ENCODE assay signal across 1 cellular context in the genomic region with DNA sequence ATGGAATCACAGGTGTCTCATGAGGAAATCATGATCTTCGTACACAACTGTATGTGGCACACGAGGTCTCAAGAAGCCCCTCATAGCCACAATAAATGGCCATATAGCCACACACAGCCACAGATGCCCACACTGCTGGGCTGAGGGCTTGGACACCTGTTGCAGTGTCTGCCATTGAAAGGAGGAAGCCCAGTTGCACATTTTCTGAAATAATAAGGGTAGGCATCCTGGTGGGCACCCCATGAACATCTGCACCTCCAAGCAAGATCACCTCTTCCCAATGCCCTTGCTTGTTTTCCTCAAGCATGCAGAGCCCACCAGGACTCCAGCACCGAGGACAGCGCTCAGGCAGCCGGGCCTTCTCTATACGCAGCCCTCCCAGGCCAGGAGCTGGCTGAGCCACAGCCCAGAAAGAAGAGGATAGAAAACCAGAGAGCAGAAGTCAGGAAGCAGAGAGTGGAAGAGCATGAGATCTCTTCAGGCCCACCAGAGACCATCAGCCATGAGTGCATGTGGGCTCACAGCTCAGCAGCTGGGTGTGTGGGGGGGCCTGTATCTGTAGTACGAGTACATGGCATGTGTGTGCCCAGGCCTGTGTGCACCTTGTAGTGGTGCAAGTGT.
TF ChIP-seq lines count a peak whose summit lies in the region.

No MANE protein-coding gene starts in this region.

TF ChIP-seq in HepG2, 621 proteins besides CTCF, POLR2A, EP300 and RAD21 (continued from another document and continues in another):
- peak; percentile 65; the same call in 1 of the 2 replicates for TF ChIP-seq ZFP36L1 (CRISPR knock-in tag; IDR thresholded peaks at IDR 0.05)
- TF ChIP-seq, protein P1, sequence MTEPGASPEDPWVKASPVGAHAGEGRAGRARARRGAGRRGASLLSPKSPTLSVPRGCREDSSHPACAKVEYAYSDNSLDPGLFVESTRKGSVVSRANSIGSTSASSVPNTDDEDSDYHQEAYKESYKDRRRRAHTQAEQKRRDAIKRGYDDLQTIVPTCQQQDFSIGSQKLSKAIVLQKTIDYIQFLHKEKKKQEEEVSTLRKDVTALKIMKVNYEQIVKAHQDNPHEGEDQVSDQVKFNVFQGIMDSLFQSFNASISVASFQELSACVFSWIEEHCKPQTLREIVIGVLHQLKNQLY (CRISPR knock-in tag; IDR thresholded peaks at IDR 0.05), result peak; percentile 32; the same call in 1 of the 2 replicates
- TF ChIP-seq PCBP1 (IDR thresholded peaks at IDR 0.05; ENCODE audit: borderline replicate concordance, low read depth, low read length), result no peak
- TF ChIP-seq, protein P2, sequence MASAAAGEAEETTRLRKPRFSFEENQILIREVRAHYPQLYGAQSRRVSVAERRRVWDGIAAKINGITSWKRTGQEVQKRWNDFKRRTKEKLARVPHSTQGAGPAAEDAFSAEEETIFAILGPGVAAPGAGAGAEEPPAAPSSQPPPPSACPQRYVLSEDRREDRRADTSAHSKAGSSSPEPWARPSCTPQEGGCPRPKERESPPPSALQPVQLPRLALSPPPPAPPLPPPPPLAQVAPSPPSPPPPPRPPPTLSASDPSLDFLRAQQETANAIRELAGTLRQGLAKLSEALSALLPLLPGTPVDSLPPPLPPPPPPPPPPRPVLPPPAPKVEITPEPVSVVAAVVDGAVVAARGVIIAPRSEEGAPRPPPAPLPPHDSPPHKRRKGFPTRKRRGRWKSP (CRISPR knock-in tag; IDR thresholded peaks at IDR 0.05), result no peak
- TF ChIP-seq AGO1 (IDR thresholded peaks at IDR 0.05; ENCODE audit: low read depth, low read length, poor library complexity, severe bottlenecking), result no peak
- TF ChIP-seq HMGXB3 (CRISPR knock-in tag; IDR thresholded peaks at IDR 0.05; ENCODE audit: borderline replicate concordance), result peak; percentile 94
- TF ChIP-seq ZNF713 (CRISPR knock-in tag; IDR thresholded peaks at IDR 0.05), result no peak
- TF ChIP-seq SPEN (CRISPR knock-in tag; IDR thresholded peaks at IDR 0.05; ENCODE audit: low read depth), result no peak
- TF ChIP-seq, protein P3, sequence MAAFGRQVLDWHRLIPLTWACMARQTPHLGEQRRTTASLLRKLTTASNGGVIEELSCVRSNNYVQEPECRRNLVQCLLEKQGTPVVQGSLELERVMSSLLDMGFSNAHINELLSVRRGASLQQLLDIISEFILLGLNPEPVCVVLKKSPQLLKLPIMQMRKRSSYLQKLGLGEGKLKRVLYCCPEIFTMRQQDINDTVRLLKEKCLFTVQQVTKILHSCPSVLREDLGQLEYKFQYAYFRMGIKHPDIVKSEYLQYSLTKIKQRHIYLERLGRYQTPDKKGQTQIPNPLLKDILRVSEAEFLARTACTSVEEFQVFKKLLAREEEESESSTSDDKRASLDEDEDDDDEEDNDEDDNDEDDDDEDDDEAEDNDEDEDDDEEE (CRISPR knock-in tag; IDR thresholded peaks at IDR 0.05), result no peak
- TF ChIP-seq RXRA (CRISPR knock-in tag; IDR thresholded peaks at IDR 0.05), result no peak
- 0 out of 2 replicates have a peak, but pooled peaks have one; percentile 59 for TF ChIP-seq EED (CRISPR knock-in tag; IDR thresholded peaks at IDR 0.05)
- TF ChIP-seq SKI (IDR thresholded peaks at IDR 0.05; ENCODE audit: partially characterized antibody), result no peak
- TF ChIP-seq SYNCRIP (IDR thresholded peaks at IDR 0.05; ENCODE audit: insufficient read depth, low read depth, low read length), result no peak
- TF ChIP-seq SSRP1 (CRISPR knock-in tag; IDR thresholded peaks at IDR 0.05), result no peak
- TF ChIP-seq SMAD1 (CRISPR knock-in tag; IDR thresholded peaks at IDR 0.05; ENCODE audit: borderline replicate concordance, low read depth), result no peak
- no peak for TF ChIP-seq DMAP1 (CRISPR knock-in tag; IDR thresholded peaks at IDR 0.05)
- TF ChIP-seq, protein P4, sequence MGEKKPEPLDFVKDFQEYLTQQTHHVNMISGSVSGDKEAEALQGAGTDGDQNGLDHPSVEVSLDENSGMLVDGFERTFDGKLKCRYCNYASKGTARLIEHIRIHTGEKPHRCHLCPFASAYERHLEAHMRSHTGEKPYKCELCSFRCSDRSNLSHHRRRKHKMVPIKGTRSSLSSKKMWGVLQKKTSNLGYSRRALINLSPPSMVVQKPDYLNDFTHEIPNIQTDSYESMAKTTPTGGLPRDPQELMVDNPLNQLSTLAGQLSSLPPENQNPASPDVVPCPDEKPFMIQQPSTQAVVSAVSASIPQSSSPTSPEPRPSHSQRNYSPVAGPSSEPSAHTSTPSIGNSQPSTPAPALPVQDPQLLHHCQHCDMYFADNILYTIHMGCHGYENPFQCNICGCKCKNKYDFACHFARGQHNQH (CRISPR knock-in tag; IDR thresholded peaks at IDR 0.05), result peak; percentile 74; the same call in 1 of the 2 replicates
- no peak for TF ChIP-seq SOX13 (IDR thresholded peaks at IDR 0.05)
- peak in 1 of 2 experiments; percentile 34; a peak in 1 of 4 replicates for TF ChIP-seq SOX13 (CRISPR knock-in tag; conservative IDR thresholded peaks at IDR 0.05 in 1 of 2, IDR thresholded peaks at IDR 0.05 in 1 of 2)
- TF ChIP-seq PHB2 (IDR thresholded peaks at IDR 0.05; ENCODE audit: partially characterized antibody), result no peak
- TF ChIP-seq RBM39 (IDR thresholded peaks at IDR 0.05; ENCODE audit: low read depth, low read length, poor library complexity, severe bottlenecking), result no peak
- TF ChIP-seq KAT2B (IDR thresholded peaks at IDR 0.05; ENCODE audit: borderline replicate concordance, low read depth, low read length), result no peak
- TF ChIP-seq, protein P5, sequence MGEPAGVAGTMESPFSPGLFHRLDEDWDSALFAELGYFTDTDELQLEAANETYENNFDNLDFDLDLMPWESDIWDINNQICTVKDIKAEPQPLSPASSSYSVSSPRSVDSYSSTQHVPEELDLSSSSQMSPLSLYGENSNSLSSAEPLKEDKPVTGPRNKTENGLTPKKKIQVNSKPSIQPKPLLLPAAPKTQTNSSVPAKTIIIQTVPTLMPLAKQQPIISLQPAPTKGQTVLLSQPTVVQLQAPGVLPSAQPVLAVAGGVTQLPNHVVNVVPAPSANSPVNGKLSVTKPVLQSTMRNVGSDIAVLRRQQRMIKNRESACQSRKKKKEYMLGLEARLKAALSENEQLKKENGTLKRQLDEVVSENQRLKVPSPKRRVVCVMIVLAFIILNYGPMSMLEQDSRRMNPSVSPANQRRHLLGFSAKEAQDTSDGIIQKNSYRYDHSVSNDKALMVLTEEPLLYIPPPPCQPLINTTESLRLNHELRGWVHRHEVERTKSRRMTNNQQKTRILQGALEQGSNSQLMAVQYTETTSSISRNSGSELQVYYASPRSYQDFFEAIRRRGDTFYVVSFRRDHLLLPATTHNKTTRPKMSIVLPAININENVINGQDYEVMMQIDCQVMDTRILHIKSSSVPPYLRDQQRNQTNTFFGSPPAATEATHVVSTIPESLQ (CRISPR knock-in tag; conservative IDR thresholded peaks at IDR 0.05), result 0 out of 2 replicates have a peak, but pooled peaks have one; percentile 77
- TF ChIP-seq SRSF1 (optimal IDR thresholded peaks at IDR 0.05; ENCODE audit: low read depth, low read length), result no peak
- TF ChIP-seq ZBTB14 (CRISPR knock-in tag; IDR thresholded peaks at IDR 0.05), result no peak
- TF ChIP-seq TOPORS (CRISPR knock-in tag; IDR thresholded peaks at IDR 0.05), result no peak
- TF ChIP-seq ZNF605 (CRISPR knock-in tag; IDR thresholded peaks at IDR 0.05), result no peak
- TF ChIP-seq PLRG1 (conservative IDR thresholded peaks at IDR 0.05), result no peak
- TF ChIP-seq MEIS2 (CRISPR knock-in tag; IDR thresholded peaks at IDR 0.05), result peak; percentile 75
- no peak for TF ChIP-seq ZNF777 (CRISPR knock-in tag; IDR thresholded peaks at IDR 0.05)
- no peak for TF ChIP-seq CCAR2 (optimal IDR thresholded peaks at IDR 0.05; ENCODE audit: low read depth, low read length)
- no peak for TF ChIP-seq ZNF275 (CRISPR knock-in tag; IDR thresholded peaks at IDR 0.05; ENCODE audit: borderline replicate concordance)
- peak; percentile 23; the same call in 1 of the 2 replicates for TF ChIP-seq TFDP2 (CRISPR knock-in tag; IDR thresholded peaks at IDR 0.05)
- no peak for TF ChIP-seq SCMH1 (CRISPR knock-in tag; IDR thresholded peaks at IDR 0.05; ENCODE audit: borderline replicate concordance)
- no peak for TF ChIP-seq ZNF674 (CRISPR knock-in tag; IDR thresholded peaks at IDR 0.05; ENCODE audit: low read depth)
- TF ChIP-seq ZC3H13 (CRISPR knock-in tag; IDR thresholded peaks at IDR 0.05), result 0 out of 2 replicates have a peak, but pooled peaks have one; percentile 33
- TF ChIP-seq DR1 (CRISPR knock-in tag; IDR thresholded peaks at IDR 0.05), result no peak
- peak; percentile 82 for TF ChIP-seq ZNF12 (CRISPR knock-in tag; IDR thresholded peaks at IDR 0.05)
- TF ChIP-seq MIER2 (CRISPR knock-in tag; IDR thresholded peaks at IDR 0.05), result peak; percentile 99
- no peak for TF ChIP-seq HMGA1 (CRISPR knock-in tag; conservative IDR thresholded peaks at IDR 0.05)
- no peak for TF ChIP-seq ZNF883 (CRISPR knock-in tag; IDR thresholded peaks at IDR 0.05; ENCODE audit: not compliant biosample characterization)
- TF ChIP-seq KMT2B (CRISPR knock-in tag; IDR thresholded peaks at IDR 0.05), result no peak; the same call in 1 of the 2 replicates
- TF ChIP-seq ZBED4 (CRISPR knock-in tag; IDR thresholded peaks at IDR 0.05; ENCODE audit: borderline replicate concordance), result peak; percentile 94
- TF ChIP-seq ARNT (IDR thresholded peaks at IDR 0.05), result no peak
